ENCODE assay signal across 9 cellular contexts in the genomic region with DNA sequence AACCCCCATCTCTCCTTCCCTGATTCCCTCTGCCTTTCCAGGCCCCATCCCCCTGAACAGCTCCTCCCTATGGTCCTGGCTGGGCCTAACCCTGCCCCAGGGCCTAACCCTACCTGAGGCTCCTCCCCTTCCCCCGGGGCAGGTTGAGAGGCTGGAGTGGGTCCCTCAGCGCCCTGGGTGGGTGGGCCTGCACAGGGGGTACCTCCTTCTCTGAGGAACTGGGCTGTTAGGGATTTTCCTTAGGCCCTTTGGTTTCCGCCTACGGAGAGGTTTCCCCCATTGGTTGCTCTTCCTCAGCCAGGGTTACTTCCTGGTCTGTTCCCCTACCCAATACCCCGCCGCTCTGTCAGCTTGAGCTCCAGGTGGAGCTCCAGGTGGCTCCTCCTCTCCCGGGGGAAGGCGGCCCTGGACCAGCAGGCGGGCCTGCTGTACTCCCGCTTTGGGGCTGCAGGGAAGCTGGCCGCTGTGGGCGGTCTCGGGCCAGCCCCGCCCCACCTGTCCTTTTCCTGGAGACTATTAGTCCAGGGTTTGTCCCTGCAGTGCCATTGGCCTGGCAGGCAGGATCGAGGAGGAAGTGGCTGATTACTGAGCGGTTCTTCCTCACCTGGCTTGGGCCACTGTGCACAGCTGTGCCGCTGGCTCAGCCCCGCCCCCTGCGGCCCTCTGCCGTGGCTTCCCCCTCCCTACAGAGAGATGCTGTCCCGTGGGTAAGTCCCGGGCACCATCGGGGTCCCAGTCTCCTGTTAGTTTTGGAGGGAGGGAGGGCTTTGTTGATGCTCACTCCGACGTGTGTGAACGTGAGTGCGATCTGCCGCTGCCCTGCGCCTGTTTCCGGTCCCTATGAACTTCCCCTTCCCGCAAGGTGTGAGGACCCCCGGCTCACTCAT. TPM values are rescaled to one million over a fixed set of nuclear protein-coding genes. Genes with fewer than 3 reads are reported as not detected.
A peak's percentile ranks its signal among the peaks of the same experiment; 100 is the strongest.
DNase-seq lines count a peak whose midpoint lies in the region; FAIRE-seq and TF ChIP-seq lines count a peak whose summit lies in the region.
"Had no signal": no experiment of that assay in that cellular context is flagged by ENCODE, and none has a peak within 500 bp of the region (broad histone marks: within the 10 kb centered on the region; RNA-seq: fewer than 3 reads in every experiment).

No MANE protein-coding gene starts in this region.

- H3K27ac ChIP-seq in VCaP: peak overlapping the region; percentile 96
- no peak overlapping the region for H3K27ac ChIP-seq in endodermal cell (ENCODE audit: low read depth, low read length)
- no peak overlapping the region for H3K27ac ChIP-seq in neural progenitor cell

- H3K27me3 Mint-ChIP-seq in endodermal cell (ENCODE audit: insufficient read depth) (no peaks in the 10 kb centered on the region), neural progenitor cell (ENCODE audit: insufficient read depth, low read depth) (peaks cover 16% of the 10 kb centered on the region)

- peaks cover 11% of the 10 kb centered on the region for H4K20me1 ChIP-seq in neural progenitor cell (ENCODE audit: low read depth)

- H3K27ac Mint-ChIP-seq in endodermal cell (peak overlapping the region; percentile 100), neural progenitor cell (peak overlapping the region; percentile 15)

- FAIRE-seq in H54 (lab: Jason Lieb, UNC): no peak

- H3K27me3 ChIP-seq in endodermal cell (ENCODE audit: control insufficient read depth, insufficient read depth, low read length, poor library complexity, severe bottlenecking) (no peaks in the 10 kb centered on the region), neural progenitor cell (no peaks in the 10 kb centered on the region)

- no peaks in the 10 kb centered on the region for H3K9me3 Mint-ChIP-seq in endodermal cell
- H3K9me3 Mint-ChIP-seq in neural progenitor cell: no peaks in the 10 kb centered on the region

- peaks cover 11% of the 10 kb centered on the region for H3K36me3 ChIP-seq in endodermal cell (ENCODE audit: control insufficient read depth, insufficient read depth, low read length)
- H3K36me3 ChIP-seq in neural progenitor cell: no peaks in the 10 kb centered on the region

- peaks cover 43% of the 10 kb centered on the region for H3K4me1 Mint-ChIP-seq in endodermal cell
- peaks cover 44% of the 10 kb centered on the region for H3K4me1 Mint-ChIP-seq in neural progenitor cell

- H3K9ac ChIP-seq in endodermal cell (ENCODE audit: extremely low read depth, low read length, poor library complexity, severe bottlenecking): peak overlapping the region; percentile 52
- no peak overlapping the region for H3K9ac ChIP-seq in neural progenitor cell

- 6 to 26% methylated on average over 16 to 32 of the region's 32 CpGs for WGBS in endodermal cell (ENCODE audit: insufficient coverage in 1 of 2, insufficient read length in 1 of 2), 2 experiments

- H3K79me2 ChIP-seq in neural progenitor cell (ENCODE audit: low read depth): peaks cover 10% of the 10 kb centered on the region

- H3K9me3 ChIP-seq in endodermal cell (ENCODE audit: control insufficient read depth, low read length) (no peaks in the 10 kb centered on the region), neural progenitor cell (ENCODE audit: low read depth) (no peaks in the 10 kb centered on the region)

- H3F3A ChIP-seq in neural progenitor cell (ENCODE audit: low read depth): peaks cover 54% of the 10 kb centered on the region

- no peak overlapping the region for H2AFZ ChIP-seq in neural progenitor cell (replicated peaks)

- H3K36me3 Mint-ChIP-seq in endodermal cell (ENCODE audit: low read depth): peaks cover 12% of the 10 kb centered on the region
- peaks cover 9% of the 10 kb centered on the region for H3K36me3 Mint-ChIP-seq in neural progenitor cell

- TF ChIP-seq CTCF in VCaP (conservative IDR thresholded peaks at IDR 0.05) (no peak), endodermal cell (conservative IDR thresholded peaks at IDR 0.05) (peak; percentile 21), neural progenitor cell (IDR thresholded peaks at IDR 0.05) (no peak)

- peak; percentile 86 for DNase-seq in activated effector memory CD4-positive, alpha-beta T cell treated with anti-CD3 and anti-CD28 coated beads, Interleukin-2, amount 50 U/mL, for 16 hours
- DNase-seq in activated effector memory CD4-positive, alpha-beta T cell treated with Interleukin-2 at 50 U/mL for 16 hours: no peak
- DNase-seq in NCI-H1105 treated with DMSO at 0.1 percent for 48 hours (lab: John Stamatoyannopoulos, UW) (peak; percentile 97), endodermal cell (peak; percentile 100), neural progenitor cell (ENCODE audit: low spot score) (peak; percentile 82), GM19240 (ENCODE audit: insufficient read length, low spot score) (no peak), H54 (ENCODE audit: insufficient read length, low spot score) (no peak)

- H3K4me2 ChIP-seq in neural progenitor cell: peak overlapping the region; percentile 72

- no peak for TF ChIP-seq POLR2A in H54 (IDR thresholded peaks at IDR 0.05; ENCODE audit: low read depth, low read length)

- peaks cover 7% of the 10 kb centered on the region for H3K4me1 ChIP-seq in endodermal cell (ENCODE audit: control insufficient read depth, insufficient read depth, low read length)
- H3K4me1 ChIP-seq in neural progenitor cell: peaks cover 20% of the 10 kb centered on the region

- H3K4me3 ChIP-seq in endodermal cell (ENCODE audit: low read length) (peak overlapping the region; percentile 89), neural progenitor cell (peak overlapping the region; percentile 40)

- H3K4me3 Mint-ChIP-seq in endodermal cell: peak overlapping the region; percentile 84
- H3K4me3 Mint-ChIP-seq in neural progenitor cell: peak overlapping the region; percentile 55

RNA-seq across cellular contexts. Expression of a gene that starts 2.5 kb away (rescaled TPM):
- total RNA-seq in endodermal cell (100 to 1,000 TPM; 141 to 257 TPM), neural progenitor cell (ENCODE audit: low replicate concordance) (314 and 399 TPM in 2 replicates)
- polyA plus RNA-seq in endodermal cell (2013, experiment 1 of 2): 219 TPM
- polyA plus RNA-seq in endodermal cell (2013, experiment 2 of 2): 218 TPM

RNA-seq across cellular contexts. Expression of a gene that starts 2.7 kb away (rescaled TPM):
- total RNA-seq in endodermal cell: not detected
- polyA plus RNA-seq in endodermal cell (2013, experiment 1 of 2): not detected
- not detected for polyA plus RNA-seq in endodermal cell (2013, experiment 2 of 2)
- not detected in 2 replicates for total RNA-seq in neural progenitor cell (ENCODE audit: low replicate concordance)
- polyA plus RNA-seq: BJ had no signal

RNA-seq across cellular contexts. Expression of a gene that starts 4.9 kb away (rescaled TPM):
- total RNA-seq in endodermal cell (10 to 100 TPM; 35.7 to 68.0 TPM), neural progenitor cell (ENCODE audit: low replicate concordance) (4.4 and 6.0 TPM in 2 replicates)
- 6.3 TPM for polyA plus RNA-seq in endodermal cell (2013, experiment 1 of 2)
- polyA plus RNA-seq in endodermal cell (2013, experiment 2 of 2): 5.6 TPM

RNA-seq across cellular contexts. Expression of a gene that starts 18.5 kb away (rescaled TPM):
- total RNA-seq in endodermal cell (100 to 1,000 TPM; 111 to 244 TPM), neural progenitor cell (ENCODE audit: low replicate concordance) (8.9 and 28.7 TPM in 2 replicates)
- 157 TPM for polyA plus RNA-seq in endodermal cell (2013, experiment 1 of 2)
- polyA plus RNA-seq in endodermal cell (2013, experiment 2 of 2): 139 TPM

RNA-seq across cellular contexts. Expression of a gene that starts 24.2 kb away (rescaled TPM):
- 100 to 1,000 TPM; 260 to 512 TPM for total RNA-seq in endodermal cell
- polyA plus RNA-seq in endodermal cell (2013, experiment 1 of 2): 270 TPM
- polyA plus RNA-seq in endodermal cell (2013, experiment 2 of 2): 248 TPM
- 214 and 291 TPM in 2 replicates for total RNA-seq in neural progenitor cell (ENCODE audit: low replicate concordance)

Comparison
In these comparisons a context has a peak if more than half of its experiments do, and no peak if none do; other contexts are left out.
1. DNase-seq: peak in activated effector memory CD4-positive, alpha-beta T cell treated with anti-CD3 and anti-CD28 coated beads, Interleukin-2, amount 50 U/mL, for 16 hours (single experiment), NCI-H1105 treated with DMSO at 0.1 percent for 48 hours (single experiment), endodermal cell (single experiment) and neural progenitor cell (single experiment); none in activated effector memory CD4-positive, alpha-beta T cell treated with Interleukin-2 at 50 U/mL for 16 hours (single experiment), GM19240 (single experiment) and H54 (single experiment).